ENCODE assay signal across 28 cellular contexts in the genomic region with DNA sequence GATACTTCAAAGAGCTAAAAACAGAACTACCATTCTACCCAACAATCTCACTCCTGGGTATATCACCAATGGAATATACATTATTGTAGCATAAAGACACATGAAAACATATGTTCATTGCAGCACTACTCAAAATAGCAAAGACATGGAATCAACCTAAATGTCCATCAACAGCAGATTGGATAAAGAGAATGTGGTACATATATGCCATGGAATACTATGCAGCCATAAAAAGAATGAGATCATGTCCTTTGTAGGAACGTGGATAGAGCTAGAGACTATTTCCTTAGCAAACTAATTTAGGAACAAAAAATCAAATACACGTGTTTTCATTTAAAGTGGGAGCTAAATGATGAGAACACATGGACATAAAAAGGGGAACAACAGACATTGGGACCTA.
"Had no signal": no experiment of that assay in that cellular context is flagged by ENCODE, and none has a peak within 500 bp of the region (broad histone marks: within the 10 kb centered on the region; RNA-seq: fewer than 3 reads in every experiment).

No MANE protein-coding gene starts in this region.

- H3K27me3 ChIP-seq: colonic mucosa, dorsolateral prefrontal cortex, esophagus muscularis mucosa, esophagus squamous epithelium, gastrocnemius medialis, gastroesophageal sphincter, heart left ventricle, heart right ventricle, hepatocyte had no signal

- H3K79me2 ChIP-seq: hepatocyte had no signal

- H3K4me1 ChIP-seq: colonic mucosa, esophagus muscularis mucosa, esophagus squamous epithelium, foreskin keratinocyte, gastrocnemius medialis, gastroesophageal sphincter, heart left ventricle, heart right ventricle had no signal

- FAIRE-seq: endometrium, endothelial cell of umbilical vein, frontal cortex had no signal

- H3K4me2 ChIP-seq: hepatocyte had no signal

- H2AFZ ChIP-seq: hepatocyte had no signal

- H3K27ac ChIP-seq: colonic mucosa, coronary artery, dorsolateral prefrontal cortex, epithelial cell of prostate, esophagus muscularis mucosa, esophagus squamous epithelium, foreskin keratinocyte, gastrocnemius medialis, gastroesophageal sphincter, heart left ventricle, heart right ventricle, hepatocyte had no signal

- H3K4me3 ChIP-seq: colonic mucosa, coronary artery, dorsolateral prefrontal cortex, esophagus muscularis mucosa, esophagus squamous epithelium, gastrocnemius medialis, gastroesophageal sphincter, heart left ventricle, heart right ventricle, hepatocyte had no signal

- H3K36me3 ChIP-seq: colonic mucosa, esophagus muscularis mucosa, esophagus squamous epithelium, gastrocnemius medialis, gastroesophageal sphincter, heart left ventricle, heart right ventricle had no signal

- ATAC-seq: effector memory CD8-positive, alpha-beta T cell; esophagus mucosa; foreskin keratinocyte; gastrocnemius medialis; gastroesophageal sphincter; heart left ventricle; heart right ventricle had no signal

- DNase-seq: colonic mucosa; cortex of kidney; dermis blood vessel endothelial cell; dorsolateral prefrontal cortex; effector CD4-positive, alpha-beta T cell; effector CD8-positive, alpha-beta T cell; effector memory CD4-positive, alpha-beta T cell; effector memory CD8-positive, alpha-beta T cell; endodermal cell; erythroblast; esophagus squamous epithelium; foreskin fibroblast; foreskin keratinocyte; foreskin melanocyte; gastrocnemius medialis; glutamatergic neuron; head of caudate nucleus; heart left ventricle; heart right ventricle had no signal

- H3K9me3 ChIP-seq: colonic mucosa, gastrocnemius medialis had no signal
